In genomic region chr6:53426544-53427270, GRCh38 we compare ENCODE assay signal across 10 cellular contexts.
A peak's percentile ranks its signal among the peaks of the same experiment; 100 is the strongest.
DNase-seq lines count a peak whose midpoint lies in the region; ATAC-seq, FAIRE-seq and TF ChIP-seq lines count a peak whose summit lies in the region.
"Had no signal": no experiment of that assay in that cellular context is flagged by ENCODE, and none has a peak within 500 bp of the region (broad histone marks: within the 10 kb centered on the region; RNA-seq: fewer than 3 reads in every experiment).

No MANE protein-coding gene starts in this region.

- no peak for TF ChIP-seq CTCF in D721Med (IDR thresholded peaks at IDR 0.05; ENCODE audit: insufficient read depth, missing control alignments)

- no peaks in the 10 kb centered on the region for H3K9me3 ChIP-seq in CD8-positive, alpha-beta memory T cell (ENCODE audit: low read length)
- H3K9me3 ChIP-seq: BLaER1 had no signal

- H3K4me3 Mint-ChIP-seq in CD8-positive, alpha-beta memory T cell = peak overlapping the region; percentile 1 to 69 (median 41)
- H3K4me3 Mint-ChIP-seq: dendritic cell treated with granulocyte-macrophage colony-stimulating factor and Interleukin-4, amounts not matched to agents 40 ng/mL and 50 ng/mL, for 4 days had no signal

- no peaks in the 10 kb centered on the region for H3K36me3 Mint-ChIP-seq in CD8-positive, alpha-beta memory T cell

- no peak for DNase-seq in CD8-positive, alpha-beta memory T cell
- DNase-seq in amniotic stem cell (lab: John Stamatoyannopoulos, UW) = no peak
- DNase-seq in HEK293T (ENCODE audit: extremely low spot score) = no peak
- DNase-seq in hepatic stellate cell (ENCODE audit: low spot score) = no peak
- no peak for DNase-seq in D721Med (ENCODE audit: insufficient read length, low spot score)

- H3K9me3 Mint-ChIP-seq in CD8-positive, alpha-beta memory T cell = no peaks in the 10 kb centered on the region
- H3K9me3 Mint-ChIP-seq: dendritic cell treated with granulocyte-macrophage colony-stimulating factor and Interleukin-4, amounts not matched to agents 40 ng/mL and 50 ng/mL, for 4 days had no signal

- POLR2A ChIA-PET in CD8-positive, alpha-beta memory T cell (lab: Charles Lee) = no interaction called here
- POLR2A ChIA-PET in HEK293T (lab: Yijun Ruan, JAX) = no interaction called here

- peaks cover 6% of the 10 kb centered on the region for H3K4me1 ChIP-seq in CD8-positive, alpha-beta memory T cell (ENCODE audit: insufficient read depth, low read length)
- H3K4me1 ChIP-seq: BLaER1 had no signal

- no peak overlapping the region for H3K4me3 ChIP-seq in CD8-positive, alpha-beta memory T cell (ENCODE audit: low read length)
- H3K4me3 ChIP-seq: BLaER1 had no signal

- H3K27me3 Mint-ChIP-seq in CD8-positive, alpha-beta memory T cell = peaks cover 3 to 4% of the 10 kb centered on the region in 2 donors
- H3K27me3 Mint-ChIP-seq: dendritic cell treated with granulocyte-macrophage colony-stimulating factor and Interleukin-4, amounts not matched to agents 40 ng/mL and 50 ng/mL, for 4 days had no signal

- peaks cover 37 to 41% (median 39%) of the 10 kb centered on the region in 3 donors for H3K4me1 Mint-ChIP-seq in CD8-positive, alpha-beta memory T cell

- H3K36me3 ChIP-seq in CD8-positive, alpha-beta memory T cell (ENCODE audit: insufficient read depth, low read length) = no peaks in the 10 kb centered on the region
- H3K36me3 ChIP-seq: BLaER1 had no signal

- H3K27ac ChIP-seq in CD8-positive, alpha-beta memory T cell (ENCODE audit: low read depth, low read length) = no peak overlapping the region
- H3K27ac ChIP-seq: BLaER1 had no signal

- peak; percentile 93 for ATAC-seq in GM18909 (IDR thresholded peaks at IDR 0.05; ENCODE audit: poor library complexity, unreplicated experiment)
- ATAC-seq in HG02610 (IDR thresholded peaks at IDR 0.05; ENCODE audit: unreplicated experiment) = peak; percentile 96
- ATAC-seq in HG03469 (IDR thresholded peaks at IDR 0.05; ENCODE audit: unreplicated experiment) = peak; percentile 90

- H3K27ac Mint-ChIP-seq in CD8-positive, alpha-beta memory T cell = peak overlapping the region in 3 of 8 donors; percentile 44 to 58 (median 56)
- H3K27ac Mint-ChIP-seq: dendritic cell treated with granulocyte-macrophage colony-stimulating factor and Interleukin-4, amounts not matched to agents 40 ng/mL and 50 ng/mL, for 4 days had no signal

- no peaks in the 10 kb centered on the region for H3K27me3 ChIP-seq in CD8-positive, alpha-beta memory T cell (ENCODE audit: insufficient read depth, low read length, poor library complexity, severe bottlenecking)
- H3K27me3 ChIP-seq: BLaER1 had no signal

- no peak for FAIRE-seq in D721Med (lab: Jason Lieb, UNC)

- CTCF ChIA-PET in CD8-positive, alpha-beta memory T cell (lab: Charles Lee) = interaction anchor here (0.7 to 2.6 kb wide), 3 partner anchors 57 to 255 kb away, joined by 3 to 7 read pairs (median 6); no protein-coding TSS in a partner anchor
- CTCF ChIA-PET in HEK293T (lab: Yijun Ruan, JAX) = interaction anchor here (1.4 kb wide), 1 partner anchor 16 kb away, joined by 4 read pairs; no protein-coding TSS in a partner anchor

TF ChIP-seq in HEK293T, 16 proteins besides CTCF, POLR2A, EP300 and RAD21:
- TF ChIP-seq FOXA1 (IDR thresholded peaks at IDR 0.05) = no peak
- TF ChIP-seq FOXM1 (IDR thresholded peaks at IDR 0.05; ENCODE audit: borderline replicate concordance) = no peak
- TF ChIP-seq BHLHE40 (IDR thresholded peaks at IDR 0.05; ENCODE audit: borderline replicate concordance) = no peak
- TF ChIP-seq NFRKB (IDR thresholded peaks at IDR 0.05) = no peak
- TF ChIP-seq L3MBTL2 (conservative IDR thresholded peaks at IDR 0.05) = no peak
- TF ChIP-seq ELF4 (IDR thresholded peaks at IDR 0.05) = no peak
- TF ChIP-seq ZNF384 (IDR thresholded peaks at IDR 0.05) = no peak
- no peak for TF ChIP-seq SP1 (IDR thresholded peaks at IDR 0.05)
- TF ChIP-seq SUZ12 (IDR thresholded peaks at IDR 0.05) = no peak
- TF ChIP-seq LEF1 (IDR thresholded peaks at IDR 0.05; ENCODE audit: borderline replicate concordance) = no peak
- no peak for TF ChIP-seq HDGF (IDR thresholded peaks at IDR 0.05; ENCODE audit: borderline replicate concordance)
- no peak for TF ChIP-seq ARNT (IDR thresholded peaks at IDR 0.05)
- TF ChIP-seq TARDBP (IDR thresholded peaks at IDR 0.05) = no peak
